ENCODE assay signal across 25 cellular contexts in genomic region chr16:81681311-81681710, GRCh38.
DNase-seq lines count a peak whose midpoint lies in the region; ATAC-seq, FAIRE-seq and TF ChIP-seq lines count a peak whose summit lies in the region.
"Had no signal": no experiment of that assay in that cellular context is flagged by ENCODE, and none has a peak within 500 bp of the region (broad histone marks: within the 10 kb centered on the region; RNA-seq: fewer than 3 reads in every experiment).

No MANE protein-coding gene starts in this region.

- no peaks in the 10 kb centered on the region for H3K9me3 Mint-ChIP-seq in activated CD4-positive, alpha-beta T cell treated with anti-CD3 and anti-CD28 coated beads, Interleukin-2, amount 10 ng/mL, durations not matched to agents 7 days and 5 days
- no peaks in the 10 kb centered on the region for H3K9me3 Mint-ChIP-seq in activated CD4-positive, alpha-beta T cell treated with anti-CD3 and anti-CD28 coated beads for 36 hours (ENCODE audit: low read depth)
- H3K9me3 Mint-ChIP-seq: CD4-positive, alpha-beta memory T cell had no signal

- H3K14ac ChIP-seq in H1 (ENCODE audit: insufficient read length) = no peak overlapping the region

- H2BK120ac ChIP-seq in H1 (replicated peaks; ENCODE audit: low read depth, low read length) = no peak overlapping the region

- H3K9ac ChIP-seq in H1 (replicated peaks in 1 of 4; ENCODE audit: extremely low read depth in 1 of 4, low read depth in 3 of 4, low read length in 3 of 4) (no peak overlapping the region), stomach smooth muscle (ENCODE audit: low read length in 2 of 2) (no peak overlapping the region)
- H3K9ac ChIP-seq: BLaER1 treated with 17β-estradiol and CSF1 and Interleukin-3, amounts not matched to agents 10 nM and 100 nM; GM23248; KMS-11 had no signal

- H2BK12ac ChIP-seq in H1 (ENCODE audit: low read depth, low read length) = no peak overlapping the region

- H3K18ac ChIP-seq in H1 (ENCODE audit: extremely low read depth, low read length) = no peak overlapping the region

- no peak overlapping the region for H3K23ac ChIP-seq in H1 (ENCODE audit: insufficient read length)

- H3K79me1 ChIP-seq in H1 (ENCODE audit: low read depth, low read length) = peaks cover 2% of the 10 kb centered on the region; the same call in 1 of the 2 replicates

- DNase-seq in activated CD4-positive, alpha-beta T cell treated with anti-CD3 and anti-CD28 coated beads, Interleukin-2, amount 10 ng/mL, durations not matched to agents 7 days and 5 days = no peak
- no peak for DNase-seq in activated CD4-positive, alpha-beta T cell treated with anti-CD3 and anti-CD28 coated beads for 36 hours
- no peak for DNase-seq in H1 (ENCODE audit: low read depth in 1 of 2, low spot score in 2 of 2)
- DNase-seq in osteoblast (ENCODE audit: insufficient read length, low spot score, missing footprints) = peak; percentile 68
- no peak for DNase-seq in AG08396 (ENCODE audit: low spot score)
- no peak for DNase-seq in germinal center (ENCODE audit: low spot score)
- DNase-seq: ACHN; CD4-positive, alpha-beta memory T cell; GM23248; HCEC 1CT; IMR-90; NCI-H1092 treated with DMSO at 0.1 percent for 48 hours; NCI-H146; NCI-H2029; NCI-H2227 treated with DMSO at 0.1 percent for 48 hours; NCI-H510A treated with DMSO at 0.1 percent for 48 hours; NCI-H748 treated with DMSO at 0.1 percent for 48 hours had no signal

- H3K36me3 Mint-ChIP-seq in activated CD4-positive, alpha-beta T cell treated with anti-CD3 and anti-CD28 coated beads, Interleukin-2, amount 10 ng/mL, durations not matched to agents 7 days and 5 days (ENCODE audit: low read depth) = peaks cover 6% of the 10 kb centered on the region
- H3K36me3 Mint-ChIP-seq in activated CD4-positive, alpha-beta T cell treated with anti-CD3 and anti-CD28 coated beads for 36 hours (ENCODE audit: low read depth) = peaks cover 14% of the 10 kb centered on the region

- H2BK5ac ChIP-seq in H1 (ENCODE audit: low read depth, low read length) = peak overlapping the region; percentile 52; the same call in 1 of the 2 replicates

- H3K9me3 ChIP-seq in H1 (ENCODE audit: insufficient read depth in 2 of 2, low read depth in 1 of 2, low read length in 1 of 2) = no peaks in the 10 kb centered on the region
- H3K9me3 ChIP-seq in osteoblast (ENCODE audit: low read depth, low read length) = no peaks in the 10 kb centered on the region
- no peaks in the 10 kb centered on the region for H3K9me3 ChIP-seq in stomach smooth muscle (ENCODE audit: control insufficient read depth in 2 of 2, low read length in 2 of 2)
- H3K9me3 ChIP-seq: SJSA1 had no signal

- POLR2A ChIA-PET in activated CD4-positive, alpha-beta T cell treated with anti-CD3 and anti-CD28 coated beads, Interleukin-2, amount 10 ng/mL, durations not matched to agents 7 days and 5 days (lab: Charles Lee) = no interaction called here
- POLR2A ChIA-PET in activated CD4-positive, alpha-beta T cell treated with anti-CD3 and anti-CD28 coated beads for 36 hours (lab: Charles Lee) = no interaction called here
- POLR2A ChIA-PET in H1 (lab: Charles Lee; ENCODE audit: partially characterized antibody) = interaction anchor here (0.6 kb wide), 1 partner anchor 161 kb away, joined by 4 read pairs; no protein-coding TSS in a partner anchor

- 85% methylated on average over 14 of the region's 14 CpGs; no CpG with 5 or more reads in 1 of the 2 experiments for WGBS in H1 (ENCODE audit: extremely low coverage in 1 of 2, insufficient coverage in 1 of 2, insufficient read length in 1 of 2, insufficient replicate concordance in 2 of 2, low coverage in 1 of 2, low lambda C conversion rate in 2 of 2, missing lambda C conversion rate in 1 of 2), 2 experiments

- H3K27me3 ChIP-seq in H1 (replicated peaks in 1 of 4; ENCODE audit: control insufficient read depth in 3 of 4, extremely low read depth in 1 of 4, insufficient read depth in 3 of 4, low read length in 3 of 4) (no peaks in the 10 kb centered on the region), osteoblast (ENCODE audit: insufficient read depth, low read length) (no peaks in the 10 kb centered on the region), stomach smooth muscle (ENCODE audit: control insufficient read depth in 1 of 2, insufficient read depth in 2 of 2, low read length in 2 of 2) (no peaks in the 10 kb centered on the region)
- H3K27me3 ChIP-seq: BLaER1 treated with 17β-estradiol and CSF1 and Interleukin-3, amounts not matched to agents 10 nM and 100 nM; SJSA1 had no signal

- no peak overlapping the region for H2AK5ac ChIP-seq in H1 (ENCODE audit: low read depth, low read length)

- H3K79me2 ChIP-seq in H1 (ENCODE audit: control insufficient read depth in 1 of 2, insufficient read depth in 2 of 2, low read length in 2 of 2) = no peaks in the 10 kb centered on the region
- no peaks in the 10 kb centered on the region for H3K79me2 ChIP-seq in osteoblast (ENCODE audit: insufficient read depth, low read length)

- peak overlapping the region; percentile 36 for H3K27ac Mint-ChIP-seq in activated CD4-positive, alpha-beta T cell treated with anti-CD3 and anti-CD28 coated beads, Interleukin-2, amount 10 ng/mL, durations not matched to agents 7 days and 5 days
- no peak overlapping the region for H3K27ac Mint-ChIP-seq in activated CD4-positive, alpha-beta T cell treated with anti-CD3 and anti-CD28 coated beads for 36 hours

- H2BK15ac ChIP-seq in H1 (ENCODE audit: low read length) = no peak overlapping the region

- H3K27ac ChIP-seq in H1 (ENCODE audit: low read depth, low read length) = no peak overlapping the region
- no peak overlapping the region for H3K27ac ChIP-seq in osteoblast (ENCODE audit: low read depth, low read length)
- H3K27ac ChIP-seq in stomach smooth muscle (ENCODE audit: low read length) = peak overlapping the region; percentile 81
- H3K27ac ChIP-seq: 22Rv1; BLaER1 treated with 17β-estradiol and CSF1 and Interleukin-3, amounts not matched to agents 10 nM and 100 nM; GM23248; KMS-11; SJSA1 had no signal

- H4K5ac ChIP-seq in H1 (ENCODE audit: insufficient read length, low read depth, low read length) = no peak overlapping the region

- H3K36me3 ChIP-seq in H1 (ENCODE audit: control insufficient read depth in 2 of 4, insufficient read depth in 4 of 4, low read length in 3 of 4) (peaks cover 2 to 13% (median 10%) of the 10 kb centered on the region in 4 experiments; a peak in 4 of 8 replicates), osteoblast (ENCODE audit: insufficient read depth, low read length) (no peaks in the 10 kb centered on the region), stomach smooth muscle (ENCODE audit: control insufficient read depth in 2 of 2, insufficient read depth in 2 of 2, low read length in 2 of 2) (peaks cover 29 to 35% of the 10 kb centered on the region in 2 donors)

- no peak overlapping the region for H3K4me3 ChIP-seq in H1 (ENCODE audit: extremely low read depth in 1 of 4, insufficient read depth in 2 of 4, low read depth in 3 of 4, low read length in 4 of 4)
- no peak overlapping the region for H3K4me3 ChIP-seq in osteoblast (ENCODE audit: insufficient read depth, low read length)
- no peak overlapping the region for H3K4me3 ChIP-seq in stomach smooth muscle (ENCODE audit: low read length in 2 of 2)
- H3K4me3 ChIP-seq: BLaER1 treated with 17β-estradiol and CSF1 and Interleukin-3, amounts not matched to agents 10 nM and 100 nM; GM23248; SJSA1 had no signal

- TF ChIP-seq CTCF in H1 (IDR thresholded peaks at IDR 0.05; ENCODE audit: control extremely low read depth in 1 of 3, insufficient read depth in 1 of 3, low read depth in 1 of 3, low read length in 3 of 3) (no peak), osteoblast (IDR thresholded peaks at IDR 0.05; ENCODE audit: extremely low read depth, low read depth, low read length) (no peak)

- H4K8ac ChIP-seq in H1 (ENCODE audit: extremely low read depth, insufficient read depth, low read length) = no peak overlapping the region

- CTCF ChIA-PET in activated CD4-positive, alpha-beta T cell treated with anti-CD3 and anti-CD28 coated beads, Interleukin-2, amount 10 ng/mL, durations not matched to agents 7 days and 5 days (lab: Charles Lee) = interaction anchor here (1.0 kb wide), 1 partner anchor 16 kb away, joined by 3 read pairs; no protein-coding TSS in a partner anchor
- CTCF ChIA-PET in activated CD4-positive, alpha-beta T cell treated with anti-CD3 and anti-CD28 coated beads for 36 hours (lab: Charles Lee) = no interaction called here
- CTCF ChIA-PET in H1 (lab: Charles Lee; ENCODE audit: partially characterized antibody) = interaction anchor here (0.7 to 2.2 kb wide), 5 partner anchors 11 to 43 kb away, joined by 3 to 8 read pairs (median 3); no protein-coding TSS in a partner anchor

- H4K20me1 ChIP-seq in H1 (replicated peaks in 1 of 2; ENCODE audit: control insufficient read depth in 1 of 2, insufficient read depth in 2 of 2, low read length in 2 of 2) (peaks cover 0 to 15% of the 10 kb centered on the region in 2 experiments), osteoblast (ENCODE audit: insufficient read depth, low read length) (peaks cover 12% of the 10 kb centered on the region)

- H3K4me1 Mint-ChIP-seq in activated CD4-positive, alpha-beta T cell treated with anti-CD3 and anti-CD28 coated beads, Interleukin-2, amount 10 ng/mL, durations not matched to agents 7 days and 5 days = no peaks in the 10 kb centered on the region
- peaks cover 4% of the 10 kb centered on the region for H3K4me1 Mint-ChIP-seq in activated CD4-positive, alpha-beta T cell treated with anti-CD3 and anti-CD28 coated beads for 36 hours

- intact Hi-C loops in activated CD4-positive, alpha-beta T cell treated with anti-CD3 and anti-CD28 coated beads for 36 hours (cut with DNase I, micrococcal nuclease) = no loop called here

- no peaks in the 10 kb centered on the region for H3K27me3 Mint-ChIP-seq in activated CD4-positive, alpha-beta T cell treated with anti-CD3 and anti-CD28 coated beads, Interleukin-2, amount 10 ng/mL, durations not matched to agents 7 days and 5 days
- no peaks in the 10 kb centered on the region for H3K27me3 Mint-ChIP-seq in activated CD4-positive, alpha-beta T cell treated with anti-CD3 and anti-CD28 coated beads for 36 hours
- H3K27me3 Mint-ChIP-seq: CD4-positive, alpha-beta memory T cell had no signal

- TF ChIP-seq POLR2A in H1 (IDR thresholded peaks at IDR 0.05; ENCODE audit: control extremely low read depth in 1 of 2, low read depth in 2 of 2, low read length in 2 of 2) = no peak

- H3K4me2 ChIP-seq in H1 (ENCODE audit: insufficient read depth in 1 of 2, low read depth in 2 of 2, low read length in 2 of 2) (no peak overlapping the region), osteoblast (ENCODE audit: insufficient read depth, low read length) (no peak overlapping the region)
- H3K4me2 ChIP-seq: BLaER1 treated with 17β-estradiol and CSF1 and Interleukin-3, amounts not matched to agents 10 nM and 100 nM; KMS-11 had no signal

- no peak for ATAC-seq in activated CD4-positive, alpha-beta T cell treated with anti-CD3 and anti-CD28 coated beads for 36 hours
- no peak for ATAC-seq in HG02981 (IDR thresholded peaks at IDR 0.05; ENCODE audit: unreplicated experiment)

- H3K56ac ChIP-seq in H1 (replicated peaks; ENCODE audit: insufficient read length, low read depth, low read length) = no peak overlapping the region

- TF ChIP-seq EP300 in H1 (IDR thresholded peaks at IDR 0.05; ENCODE audit: borderline replicate concordance in 1 of 2, low read depth in 2 of 2, low read length in 2 of 2) = no peak

- no peak for TF ChIP-seq RAD21 in H1 (IDR thresholded peaks at IDR 0.05 in 1 of 2, conservative IDR thresholded peaks at IDR 0.05 in 1 of 2; ENCODE audit: low read depth in 2 of 2, low read length in 2 of 2)

- H3K23me2 ChIP-seq in H1 (ENCODE audit: low read depth, low read length) = no peaks in the 10 kb centered on the region; the same call in 1 of the 2 replicates

- FAIRE-seq in H1 (lab: Jason Lieb, UNC) = no peak
- FAIRE-seq: GM12891, HTR-8/SVneo had no signal

- H4K91ac ChIP-seq in H1 (replicated peaks; ENCODE audit: insufficient read length, low read length) = no peak overlapping the region

- no peaks in the 10 kb centered on the region; a peak in 1 of 7 replicates for H3K4me1 ChIP-seq in H1 (replicated peaks in 1 of 4; ENCODE audit: control insufficient read depth in 3 of 4, insufficient read depth in 4 of 4, low read length in 3 of 4)
- H3K4me1 ChIP-seq in osteoblast (ENCODE audit: insufficient read depth, low read length) = no peaks in the 10 kb centered on the region
- peaks cover 49% of the 10 kb centered on the region for H3K4me1 ChIP-seq in stomach smooth muscle (ENCODE audit: control insufficient read depth, insufficient read depth, low read length)
- H3K4me1 ChIP-seq: BLaER1 treated with 17β-estradiol and CSF1 and Interleukin-3, amounts not matched to agents 10 nM and 100 nM had no signal

- H2BK20ac ChIP-seq in H1 (ENCODE audit: low read length) = no peak overlapping the region

- no peak overlapping the region for H3K4me3 Mint-ChIP-seq in activated CD4-positive, alpha-beta T cell treated with anti-CD3 and anti-CD28 coated beads, Interleukin-2, amount 10 ng/mL, durations not matched to agents 7 days and 5 days
- no peak overlapping the region for H3K4me3 Mint-ChIP-seq in activated CD4-positive, alpha-beta T cell treated with anti-CD3 and anti-CD28 coated beads for 36 hours
- H3K4me3 Mint-ChIP-seq: CD4-positive, alpha-beta memory T cell had no signal

- H3K4ac ChIP-seq in H1 (replicated peaks; ENCODE audit: insufficient read length, low read depth, low read length) = no peak overlapping the region

- H2AFZ ChIP-seq in H1 (ENCODE audit: low read length) (no peak overlapping the region), osteoblast (ENCODE audit: low read length) (no peak overlapping the region)
- H2AFZ ChIP-seq: GM23248 had no signal
